ENCODE assay signal across 17 cellular contexts in genomic region chr2:34738691-34739090, GRCh38.
DNase-seq lines count a peak whose midpoint lies in the region; ATAC-seq, FAIRE-seq and TF ChIP-seq lines count a peak whose summit lies in the region.
"Had no signal": no experiment of that assay in that cellular context is flagged by ENCODE, and none has a peak within 500 bp of the region (broad histone marks: within the 10 kb centered on the region; RNA-seq: fewer than 3 reads in every experiment).

No MANE protein-coding gene starts in this region.

- H3K4me1 ChIP-seq in GM12878 (ENCODE audit: control insufficient read depth, insufficient read depth, low read length) (no peaks in the 10 kb centered on the region), right lobe of liver (no peaks in the 10 kb centered on the region)
- H3K4me1 ChIP-seq: Peyer's patch had no signal

- no peaks in the 10 kb centered on the region for H3K36me3 ChIP-seq in GM12878 (ENCODE audit: control insufficient read depth in 2 of 2, insufficient read depth in 2 of 2, low read length in 1 of 2)
- H3K36me3 ChIP-seq in right lobe of liver, result no peaks in the 10 kb centered on the region
- H3K36me3 ChIP-seq: Peyer's patch had no signal

- no peak overlapping the region for H3K4me2 ChIP-seq in GM12878 (ENCODE audit: control insufficient read depth, insufficient read depth)

- TF ChIP-seq EP300 in GM12878 (IDR thresholded peaks at IDR 0.05; ENCODE audit: borderline replicate concordance in 1 of 2, control insufficient read depth in 1 of 2, low read depth in 2 of 2, low read length in 2 of 2), result no peak

- 0% methylated on average over 3 of the region's 3 CpGs for WGBS in GM12878 (ENCODE audit: insufficient coverage, insufficient replicate concordance, low lambda C conversion rate, missing lambda C conversion rate)
- 15% methylated on average over 3 of the region's 3 CpGs for WGBS in right lobe of liver (ENCODE audit: insufficient coverage, low coverage, low lambda C conversion rate, missing lambda C conversion rate)

- DNase-seq in D721Med (ENCODE audit: insufficient read length, low spot score), result no peak
- no peak for DNase-seq in GM12878 (ENCODE audit: low read depth, low spot score)
- peak in 1 of 3 donors; percentile 38 for DNase-seq in right lobe of liver
- no peak for DNase-seq in NCI-H1092 (lab: John Stamatoyannopoulos, UW)
- no peak for DNase-seq in amygdala (lab: John Stamatoyannopoulos, UW)
- no peak for DNase-seq in NCI-H510A (lab: John Stamatoyannopoulos, UW)
- DNase-seq in activated CD8-positive, alpha-beta memory T cell treated with anti-CD3 and anti-CD28 coated beads, Interleukin-2, amount 50 U/mL, for 48 hours, result no peak
- DNase-seq: activated CD4-positive, alpha-beta T cell treated with anti-CD3 and anti-CD28 coated beads for 36 hours; activated naive CD8-positive, alpha-beta T cell treated with anti-CD3 and anti-CD28 coated beads for 36 hours; activated T-cell treated with anti-CD3 and anti-CD28 coated beads, Interleukin-2, amount 50 U/mL, for 4 hours; NCI-H1436; NCI-H446 treated with DMSO at 0.1 percent for 48 hours; Peyer's patch; posterior cingulate gyrus; T-helper 17 cell had no signal

- RAD21 ChIA-PET in GM12878 (lab: Charles Lee; ENCODE audit: unreplicated experiment), result interaction anchor here (1.0 to 2.7 kb wide), 15 partner anchors 15 to 1065 kb away, joined by 3 to 14 read pairs (median 5); no protein-coding TSS in a partner anchor

- intact Hi-C loops in GM12878 (cut with micrococcal nuclease; ENCODE audit: unreplicated experiment), result loop anchor here (2.0 to 10.0 kb wide), 4 partner anchors 141 to 642 kb away; no protein-coding TSS in a partner anchor
- intact Hi-C loops in right lobe of liver (cut with DNase I), result no loop called here

- no peak overlapping the region for H3K9ac ChIP-seq in GM12878 (ENCODE audit: control insufficient read depth, insufficient read depth, low read length)

- no peaks in the 10 kb centered on the region for H3K79me2 ChIP-seq in GM12878 (ENCODE audit: control insufficient read depth, insufficient read depth, low read length)

- H3K9me3 ChIP-seq in GM12878 (replicated peaks; ENCODE audit: control insufficient read depth, insufficient read depth, low read length), result no peaks in the 10 kb centered on the region
- H3K9me3 ChIP-seq in right lobe of liver, result no peaks in the 10 kb centered on the region
- H3K9me3 ChIP-seq: Peyer's patch had no signal

- peak; percentile 29; the same call in 1 of the 2 replicates for TF ChIP-seq RAD21 in GM12878 (IDR thresholded peaks at IDR 0.05; ENCODE audit: insufficient read depth, low read depth, low read length)

- H3K27ac ChIP-seq in GM12878 (ENCODE audit: control insufficient read depth, insufficient read depth), result no peak overlapping the region
- H3K27ac ChIP-seq in right lobe of liver, result no peak overlapping the region
- H3K27ac ChIP-seq: Peyer's patch had no signal

- in situ Hi-C loops in GM12878 (cut with MboI), result no loop called here

- no peaks in the 10 kb centered on the region for H3K27me3 ChIP-seq in GM12878 (replicated peaks in 1 of 2; ENCODE audit: control insufficient read depth in 2 of 2, insufficient read depth in 2 of 2, low read length in 1 of 2)
- H3K27me3 ChIP-seq in right lobe of liver, result no peaks in the 10 kb centered on the region
- H3K27me3 ChIP-seq: Peyer's patch had no signal

- SMC1A ChIA-PET in GM12878 (lab: Charles Lee; ENCODE audit: uncharacterized antibody, unreplicated experiment), result interaction anchor here (0.8 to 4.2 kb wide), 11 partner anchors 8 to 1065 kb away, joined by 3 to 30 read pairs (median 5); no protein-coding TSS in a partner anchor

- H2AFZ ChIP-seq in GM12878 (ENCODE audit: control insufficient read depth, low read depth, low read length), result no peak overlapping the region

- H3K4me3 ChIP-seq in GM12878 (no peak overlapping the region), right lobe of liver (no peak overlapping the region)
- H3K4me3 ChIP-seq: Peyer's patch had no signal

- FAIRE-seq in D721Med (lab: Jason Lieb, UNC), result no peak
- FAIRE-seq in GM12878 (lab: Jason Lieb, UNC), result no peak
- FAIRE-seq: H54 had no signal

- ATAC-seq in GM12878 (peak; percentile 63), right lobe of liver (peak in 3 of 4 donors; percentile 53 to 70 (median 60))
- ATAC-seq: activated CD4-positive, alpha-beta T cell treated with anti-CD3 and anti-CD28 coated beads for 36 hours; activated T-cell treated with anti-CD3 and anti-CD28 coated beads, Interleukin-2, amount 50 U/mL, for 4 hours; T-helper 17 cell had no signal

- POLR2A ChIA-PET in GM12878 (lab: Charles Lee), result no interaction called here

- no TSS peak for BruUV-seq in GM12878 (replicated peaks; lab: Mats Ljungman, UMichigan)

- H4K20me1 ChIP-seq in GM12878 (ENCODE audit: control insufficient read depth, insufficient read depth), result no peaks in the 10 kb centered on the region

- TF ChIP-seq POLR2A in GM12878 (IDR thresholded peaks at IDR 0.05; ENCODE audit: low read depth, low read length) (no peak), right lobe of liver (IDR thresholded peaks at IDR 0.05) (no peak)

- CTCF ChIA-PET in GM12878 (lab: Yijun Ruan, JAX), result interaction anchor here (0.6 to 5.5 kb wide), 27 partner anchors 9 to 1064 kb away, joined by 3 to 38 read pairs (median 3); no protein-coding TSS in a partner anchor

- peak; percentile 19 for TF ChIP-seq CTCF in D721Med (IDR thresholded peaks at IDR 0.05; ENCODE audit: insufficient read depth, missing control alignments)
- TF ChIP-seq CTCF in LNCAP (IDR thresholded peaks at IDR 0.05), result peak; percentile 37; the same call in 1 of the 2 replicates
- peak; percentile 31 to 66 (median 46); a peak in 4 of 6 replicates for TF ChIP-seq CTCF in GM12878 (IDR thresholded peaks at IDR 0.05 in 2 of 3, conservative IDR thresholded peaks at IDR 0.05 in 1 of 3; ENCODE audit: control insufficient read depth in 2 of 3, extremely low read depth in 1 of 3, insufficient read depth in 1 of 3, low read depth in 3 of 3, low read length in 3 of 3)
- TF ChIP-seq CTCF in right lobe of liver (IDR thresholded peaks at IDR 0.05), result peak in 3 of 4 donors; percentile 25 to 47 (median 38)

TF ChIP-seq in GM12878, 131 proteins besides CTCF, POLR2A, EP300 and RAD21:
- TF ChIP-seq DPF2 (IDR thresholded peaks at IDR 0.05) (0 out of 2 replicates have a peak, but pooled peaks have one; percentile 11), ZNF384 (IDR thresholded peaks at IDR 0.05; ENCODE audit: borderline replicate concordance, low read depth, low read length) (no peak), SMC3 (IDR thresholded peaks at IDR 0.05; ENCODE audit: borderline replicate concordance, low read length) (peak; percentile 46; the same call in 1 of the 2 replicates)
TF ChIP-seq in GM12878: peak in this region for 2.
